In the genomic region with DNA sequence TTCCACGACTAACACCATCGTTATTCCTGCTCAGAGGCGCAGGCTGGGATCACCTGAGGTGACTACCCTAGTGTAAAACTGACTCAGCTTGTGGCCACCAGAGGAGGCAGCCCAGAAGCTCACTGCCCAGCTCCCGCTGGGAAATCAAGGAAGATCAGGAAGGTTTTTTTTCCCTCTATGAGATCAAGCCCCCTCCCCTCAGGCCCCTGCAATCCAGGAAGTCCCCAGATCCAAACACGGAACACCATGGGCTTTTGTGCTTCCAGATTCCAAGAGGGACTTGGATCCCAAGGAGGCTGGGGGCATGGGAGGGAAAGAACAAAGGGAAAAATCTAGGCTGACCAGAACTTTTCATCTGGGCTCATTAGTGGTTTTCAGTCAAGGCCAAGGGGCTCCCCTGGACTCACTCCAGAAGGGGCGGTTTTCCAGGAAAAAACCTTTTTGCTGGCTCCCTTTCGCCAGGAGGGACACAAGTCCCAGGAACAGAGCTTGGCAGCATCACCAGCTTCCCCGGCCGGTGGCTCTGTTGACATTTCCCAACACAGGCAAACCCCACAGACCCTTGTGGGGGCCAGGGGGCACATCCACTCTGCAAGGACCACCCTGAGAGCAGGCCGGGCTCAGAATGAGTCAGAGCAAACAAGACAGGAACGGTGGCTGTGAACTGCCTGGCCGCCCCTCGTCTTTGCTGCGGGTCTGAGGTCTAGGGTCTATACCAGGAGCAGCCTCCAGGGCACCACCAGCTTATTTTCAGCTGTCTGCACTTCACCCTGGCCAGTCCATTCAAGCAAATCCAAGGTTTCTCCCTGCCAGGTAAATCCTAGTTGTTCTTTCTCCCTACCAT, we compare ENCODE assay signal across 8 cellular contexts. TPM values are rescaled to one million over a fixed set of nuclear protein-coding genes. Genes with fewer than 3 reads are reported as not detected.
DNase-seq lines count a peak whose midpoint lies in the region; TF ChIP-seq lines count a peak whose summit lies in the region.

No MANE protein-coding gene starts in this region.

- in situ Hi-C loops in HAP-1 (cut with MboI; ENCODE audit: low sequenced_read_pairs), result no loop called here

- H3K4me3 ChIP-seq in fibroblast of villous mesenchyme (ENCODE audit: low read depth, low read length) (no peak overlapping the region), HAP-1 (no peak overlapping the region)

- 0 out of 2 replicates have a peak, but pooled peaks cover 4% of the 10 kb centered on the region for H3K4me1 ChIP-seq in HAP-1

- peaks cover 48% of the 10 kb centered on the region for H3K4me1 Mint-ChIP-seq in Calu3 (ENCODE audit: low read depth, unreplicated experiment)

- peak overlapping the region; percentile 69 for H3K27ac ChIP-seq in VCaP

- no peaks in the 10 kb centered on the region for H3K27me3 ChIP-seq in HAP-1 (ENCODE audit: low read depth)

- peak overlapping the region; percentile 54 for H3K4me3 Mint-ChIP-seq in Calu3 (ENCODE audit: low read depth, unreplicated experiment)

- H3K27me3 Mint-ChIP-seq in Calu3 (ENCODE audit: unreplicated experiment), result no peaks in the 10 kb centered on the region

- H3K36me3 ChIP-seq in HAP-1 (replicated peaks), result peaks cover 23% of the 10 kb centered on the region

- BruUV-seq in Calu3 (replicated peaks; lab: Mats Ljungman, UMichigan), result no TSS peak

- no peaks in the 10 kb centered on the region for H3K9me3 ChIP-seq in HAP-1

- H3K27ac Mint-ChIP-seq in Calu3 (ENCODE audit: unreplicated experiment), result peak overlapping the region; percentile 61

- H3K9me3 Mint-ChIP-seq in Calu3 (ENCODE audit: low read depth, unreplicated experiment), result no peaks in the 10 kb centered on the region

- no peak for DNase-seq in Calu3
- DNase-seq in fibroblast of villous mesenchyme (ENCODE audit: low read depth), result no peak
- DNase-seq in renal cortical epithelial cell (ENCODE audit: low read depth), result peak; percentile 87
- DNase-seq in RKO (ENCODE audit: low spot score), result no peak
- no peak for DNase-seq in HAP-1 (ENCODE audit: low spot score in 2 of 2)
- no peak for DNase-seq in GM19238 (ENCODE audit: insufficient read length, low spot score)
- DNase-seq in activated effector memory CD4-positive, alpha-beta T cell treated with anti-CD3 and anti-CD28 coated beads, Interleukin-2, amount 50 U/mL, for 16 hours, result no peak

- H3K36me3 Mint-ChIP-seq in Calu3 (ENCODE audit: insufficient read depth, unreplicated experiment), result peaks cover 69% of the 10 kb centered on the region

- intact Hi-C loops in Calu3 (cut with micrococcal nuclease; ENCODE audit: unreplicated experiment), result no loop called here

- CTCF ChIA-PET in Calu3 (lab: Charles Lee), result interaction anchor here (0.9 to 2.0 kb wide), 8 partner anchors 7 to 119 kb away, joined by 3 to 9 read pairs (median 3); a partner anchor contains a TSS

- TF ChIP-seq CTCF in Calu3 (IDR thresholded peaks at IDR 0.05; ENCODE audit: unreplicated experiment), result no peak
- no peak for TF ChIP-seq CTCF in VCaP (conservative IDR thresholded peaks at IDR 0.05)
- TF ChIP-seq CTCF in fibroblast of villous mesenchyme (IDR thresholded peaks at IDR 0.05; ENCODE audit: insufficient read depth, low read depth, low read length), result peak; percentile 4

RNA-seq across cellular contexts. Expression of a gene that starts 36.8 kb away (rescaled TPM):
- total RNA-seq in Calu3 (2022), result 526 and 606 TPM in 2 replicates
- total RNA-seq in fibroblast of villous mesenchyme, result 1,420 and 1,714 TPM in 2 replicates
- 1,031 and 1,268 TPM in 2 replicates for total RNA-seq in renal cortical epithelial cell
